Comparison of ENCODE assay signal across 9 cellular contexts in the genomic region with DNA sequence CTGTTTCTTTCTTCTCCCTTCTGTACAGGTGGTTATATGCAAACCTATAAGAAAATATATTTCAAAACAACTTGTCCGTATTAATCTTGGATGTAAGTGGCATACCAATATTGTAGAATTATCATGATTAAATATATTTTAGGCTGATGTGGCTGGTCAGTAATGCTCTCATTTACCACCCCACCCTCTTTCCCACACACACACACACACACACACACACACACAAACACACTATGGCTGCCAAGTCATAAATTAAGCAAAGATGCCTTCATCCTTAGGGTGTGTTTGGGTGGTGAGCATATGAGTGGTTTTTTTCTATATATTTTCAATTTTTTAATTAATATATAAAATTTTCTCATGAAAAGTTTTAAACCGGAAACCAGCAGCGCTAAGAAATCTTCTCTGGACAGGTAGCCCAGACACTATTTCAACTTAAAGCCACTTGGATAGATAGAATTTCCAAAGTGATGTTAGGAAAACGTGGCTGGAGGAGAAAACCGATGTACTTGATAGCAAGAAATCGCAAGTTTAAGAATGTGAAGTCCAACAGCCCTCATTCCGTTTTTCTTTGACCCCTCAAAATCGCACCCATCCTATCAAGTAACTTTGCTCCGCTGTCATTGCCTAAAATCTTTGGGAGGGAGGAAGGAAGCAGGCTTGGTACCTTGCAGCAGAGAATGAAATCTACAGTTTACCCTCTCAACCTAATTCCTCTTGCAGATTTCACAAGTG.
A peak's percentile ranks its signal among the peaks of the same experiment; 100 is the strongest.
DNase-seq lines count a peak whose midpoint lies in the region; ATAC-seq and TF ChIP-seq lines count a peak whose summit lies in the region.
"Had no signal": no experiment of that assay in that cellular context is flagged by ENCODE, and none has a peak within 500 bp of the region (broad histone marks: within the 10 kb centered on the region; RNA-seq: fewer than 3 reads in every experiment).

No MANE protein-coding gene starts in this region.

- WGBS in iPS DF 6.9 (ENCODE audit: insufficient coverage, insufficient read length), result no CpG with 5 or more reads among the region's 9 CpGs
- WGBS in spleen, 5 donors, result 17 to 40% (median 25%) methylated on average over 9 of the region's 9 CpGs

- H3K27me3 Mint-ChIP-seq in activated B cell treated with CpG ODN at 0.5 μM for 24 hours, result no peaks in the 10 kb centered on the region

- no peaks in the 10 kb centered on the region for H3K9me3 ChIP-seq in iPS DF 6.9 (ENCODE audit: control insufficient read depth, insufficient read depth, low read length)
- H3K9me3 ChIP-seq in spleen, result no peaks in the 10 kb centered on the region

- no peak for DNase-seq in HEK293T (ENCODE audit: extremely low spot score)
- DNase-seq in activated B cell treated with CpG ODN at 0.5 μM for 24 hours, result no peak
- DNase-seq in iPS DF 6.9 (ENCODE audit: low read depth, low spot score), result no peak
- no peak for DNase-seq in spleen
- no peak for DNase-seq in GM13977 (ENCODE audit: low spot score)
- no peak for DNase-seq in Ammon's horn (ENCODE audit: low spot score)
- DNase-seq in effector CD4-positive, alpha-beta T cell, result no peak
- no peak for DNase-seq in G401 (ENCODE audit: low spot score)
- DNase-seq: NCI-H1105 had no signal

- POLR2A ChIA-PET in HEK293T (lab: Yijun Ruan, JAX) (no interaction called here), activated B cell treated with CpG ODN at 0.5 μM for 24 hours (lab: Charles Lee) (interaction anchor here (0.8 to 5.9 kb wide), 7 partner anchors 45 to 235 kb away, joined by 3 to 58 read pairs (median 9); a partner anchor contains a TSS)

- H3K27me3 ChIP-seq in iPS DF 6.9 (ENCODE audit: control insufficient read depth, insufficient read depth, low read length) (peaks cover 2% of the 10 kb centered on the region; the same call in 1 of the 2 replicates), spleen (replicated peaks in 1 of 7) (peaks cover 0 to 14% (median 0%) of the 10 kb centered on the region in 7 donors)

- TF ChIP-seq CTCF in activated B cell treated with CpG ODN at 0.5 μM for 24 hours (IDR thresholded peaks at IDR 0.05) (no peak), spleen (IDR thresholded peaks at IDR 0.05 in 8 of 11, conservative IDR thresholded peaks at IDR 0.05 in 3 of 11) (no peak), GM13977 (IDR thresholded peaks at IDR 0.05; ENCODE audit: extremely low read depth, insufficient read depth, missing control alignments) (no peak)

- H3K4me1 ChIP-seq in iPS DF 6.9 (ENCODE audit: control insufficient read depth, insufficient read depth, low read length), result 0 out of 2 replicates have a peak, but pooled peaks cover 2% of the 10 kb centered on the region
- peaks cover 17 to 80% (median 52%) of the 10 kb centered on the region in 6 donors for H3K4me1 ChIP-seq in spleen

- peak overlapping the region; percentile 97 for H3K27ac Mint-ChIP-seq in activated B cell treated with CpG ODN at 0.5 μM for 24 hours

- H3K36me3 Mint-ChIP-seq in activated B cell treated with CpG ODN at 0.5 μM for 24 hours (ENCODE audit: low read depth), result peaks cover 53% of the 10 kb centered on the region

- H3K9me3 Mint-ChIP-seq in activated B cell treated with CpG ODN at 0.5 μM for 24 hours, result no peaks in the 10 kb centered on the region

- peak overlapping the region; percentile 99 for H3K4me3 Mint-ChIP-seq in activated B cell treated with CpG ODN at 0.5 μM for 24 hours

- peaks cover 68% of the 10 kb centered on the region for H3K4me1 Mint-ChIP-seq in activated B cell treated with CpG ODN at 0.5 μM for 24 hours

- H3K4me3 ChIP-seq in iPS DF 6.9 (ENCODE audit: low read length), result peak overlapping the region; percentile 89; the same call in 1 of the 2 replicates
- H3K4me3 ChIP-seq in spleen, result peak overlapping the region; percentile 29 to 84 (median 58)

- in situ Hi-C loops in GM13977 (cut with MboI; ENCODE audit: low pct_unique_long_range_greater_than_20kb, low sequenced_read_pairs, unreplicated experiment), result no loop called here
- in situ Hi-C loops in G401 (cut with HindIII; ENCODE audit: low sequenced_read_pairs), result no loop called here

- H3K27ac ChIP-seq in iPS DF 6.9 (ENCODE audit: low read length), result no peak overlapping the region
- H3K27ac ChIP-seq in spleen, result peak overlapping the region in 7 of 8 donors; percentile 72 to 92 (median 83)

- H3K36me3 ChIP-seq in iPS DF 6.9 (ENCODE audit: control insufficient read depth, insufficient read depth, low read length) (no peaks in the 10 kb centered on the region), spleen (peaks cover 0 to 35% (median 10%) of the 10 kb centered on the region in 6 donors)

- TF ChIP-seq POLR2A in spleen (IDR thresholded peaks at IDR 0.05), result no peak

- no peak for ATAC-seq in activated B cell treated with CpG ODN at 0.5 μM for 24 hours (ENCODE audit: low read depth)

- intact Hi-C loops in activated B cell treated with CpG ODN at 0.5 μM for 24 hours (cut with micrococcal nuclease), result loop anchor here (1.0 to 5.0 kb wide), 7 partner anchors 15 to 816 kb away; a partner anchor contains a TSS
- intact Hi-C loops in spleen (cut with DNase I; ENCODE audit: low total_unique reads), result no loop called here

- CTCF ChIA-PET in HEK293T (lab: Yijun Ruan, JAX) (no interaction called here), activated B cell treated with CpG ODN at 0.5 μM for 24 hours (lab: Charles Lee) (no interaction called here)

TF ChIP-seq in HEK293T, 16 proteins besides CTCF, POLR2A, EP300 and RAD21:
- TF ChIP-seq FOXA1 (IDR thresholded peaks at IDR 0.05) (no peak), LEF1 (IDR thresholded peaks at IDR 0.05; ENCODE audit: borderline replicate concordance) (no peak)
- TF ChIP-seq, protein P1, sequence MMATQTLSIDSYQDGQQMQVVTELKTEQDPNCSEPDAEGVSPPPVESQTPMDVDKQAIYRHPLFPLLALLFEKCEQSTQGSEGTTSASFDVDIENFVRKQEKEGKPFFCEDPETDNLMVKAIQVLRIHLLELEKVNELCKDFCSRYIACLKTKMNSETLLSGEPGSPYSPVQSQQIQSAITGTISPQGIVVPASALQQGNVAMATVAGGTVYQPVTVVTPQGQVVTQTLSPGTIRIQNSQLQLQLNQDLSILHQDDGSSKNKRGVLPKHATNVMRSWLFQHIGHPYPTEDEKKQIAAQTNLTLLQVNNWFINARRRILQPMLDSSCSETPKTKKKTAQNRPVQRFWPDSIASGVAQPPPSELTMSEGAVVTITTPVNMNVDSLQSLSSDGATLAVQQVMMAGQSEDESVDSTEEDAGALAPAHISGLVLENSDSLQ (IDR thresholded peaks at IDR 0.05), result peak; percentile 62; the same call in 1 of the 2 replicates
TF ChIP-seq in HEK293T: peak in this region for 1.
